In genomic region chr7:135775230-135775629, GRCh38 we compare ENCODE assay signal across 18 cellular contexts. TPM values are rescaled to one million over a fixed set of nuclear protein-coding genes. Genes with fewer than 3 reads are reported as not detected.
"Had no signal": no experiment of that assay in that cellular context is flagged by ENCODE, and none has a peak within 500 bp of the region (broad histone marks: within the 10 kb centered on the region; RNA-seq: fewer than 3 reads in every experiment).

No MANE protein-coding gene starts in this region.

- H3K9me3 ChIP-seq: adrenal gland, uterus had no signal

- H3K27ac ChIP-seq: adrenal gland, esophagus muscularis mucosa, gastrocnemius medialis had no signal

- H3K4me1 ChIP-seq: adrenal gland, uterus had no signal

- H3K27me3 ChIP-seq: esophagus muscularis mucosa, gastrocnemius medialis, stomach, uterus had no signal

- H3K36me3 ChIP-seq: adrenal gland, esophagus muscularis mucosa, gastrocnemius medialis, stomach, uterus had no signal

- ATAC-seq: gastrocnemius medialis had no signal

- H3K4me3 ChIP-seq: adrenal gland, esophagus muscularis mucosa, gastrocnemius medialis, stomach, uterus had no signal

- DNase-seq: activated CD4-positive, alpha-beta T cell treated with anti-CD3 and anti-CD28 coated beads, Interleukin-2, amount 50 U/mL, for 4 hours; activated CD4-positive, CD25-positive, alpha-beta regulatory T cell treated with anti-CD3 and anti-CD28 coated beads, Interleukin-2, amount 50 U/mL, for 72 hours; activated naive CD4-positive, alpha-beta T cell treated with anti-CD3 and anti-CD28 coated beads, Interleukin-2, amount 50 U/mL, for 16 hours; activated T-cell treated with anti-CD3 and anti-CD28 coated beads, Interleukin-2, amount 50 U/mL, for 1 hour; adrenal gland; central memory CD4-positive, alpha-beta T cell; dermis blood vessel endothelial cell; gastrocnemius medialis; hippocampal formation; kidney glomerular epithelial cell; stimulated activated CD4-positive, alpha-beta T cell treated with anti-CD3 and anti-CD28 coated beads, Interleukin-4, amount 100 ng/mL, for 4 hours; stomach; T-helper 2 cell; uterus had no signal

RNA-seq across cellular contexts. Expression of gene FAM180A, which starts 26.6 kb away (rescaled TPM):
- total RNA-seq: dermis blood vessel endothelial cell, lung microvascular endothelial cell, renal cortical epithelial cell had no signal

RNA-seq across cellular contexts. Expression of gene SLC13A4, which starts 47.2 kb away (rescaled TPM):
- total RNA-seq: dermis blood vessel endothelial cell, esophagus muscularis mucosa, gastrocnemius medialis, lung microvascular endothelial cell, renal cortical epithelial cell, skeletal muscle tissue, stomach had no signal
